Comparison of ENCODE assay signal across 8 cellular contexts in genomic region chr2:64453710-64454315, GRCh38. TPM values are rescaled to one million over a fixed set of nuclear protein-coding genes. Genes with fewer than 3 reads are reported as not detected.
DNase-seq lines count a peak whose midpoint lies in the region; ATAC-seq and TF ChIP-seq lines count a peak whose summit lies in the region.

Gene LGALSL (plus strand): TSS chr2:64454162. CDS start chr2:64454546, 384 bp downstream.

- H3K36me3 ChIP-seq in DND-41 (ENCODE audit: insufficient read depth, low read length) (no peaks in the 10 kb centered on the region), left lung (peaks cover 0 to 24% of the 10 kb centered on the region in 2 donors)

- peak within 1 kb of the TSS; percentile 50; the same call in 1 of the 2 replicates for H2AFZ ChIP-seq in DND-41 (ENCODE audit: low read depth, low read length)

- ATAC-seq in DND-41 (ENCODE audit: insufficient read depth, low read depth) (peak; percentile 71; the same call in 2 of the 3 replicates), GM19395 (IDR thresholded peaks at IDR 0.05; ENCODE audit: unreplicated experiment) (peak; percentile 63), HG03457 (IDR thresholded peaks at IDR 0.05; ENCODE audit: unreplicated experiment) (peak; percentile 37), SK-N-SH treated with all-trans-retinoic acid at 6 μM for 48 hours (peak; percentile 87), left lung (peak; percentile 92)

- no peaks in the 10 kb centered on the region for H3K9me3 ChIP-seq in DND-41 (ENCODE audit: insufficient read depth, low read length, severe bottlenecking)
- no peaks in the 10 kb centered on the region for H3K9me3 ChIP-seq in left lung

- no peaks in the 10 kb centered on the region for H3K9me3 Mint-ChIP-seq in stimulated activated naive CD8-positive, alpha-beta T cell treated with anti-CD3 and anti-CD28 coated beads, Interleukin-15, Interleukin-2, amounts not matched to agents 100 ng/mL and 50 ng/mL, for 24 hours

- no peaks in the 10 kb centered on the region for H3K36me3 Mint-ChIP-seq in stimulated activated naive CD8-positive, alpha-beta T cell treated with anti-CD3 and anti-CD28 coated beads, Interleukin-15, Interleukin-2, amounts not matched to agents 100 ng/mL and 50 ng/mL, for 24 hours (ENCODE audit: low read depth)

- peaks cover 58% of the 10 kb centered on the region for H3K27me3 ChIP-seq in DND-41 (ENCODE audit: insufficient read depth, low read length, poor library complexity)
- H3K27me3 ChIP-seq in left lung = peaks cover 0 to 13% of the 10 kb centered on the region in 2 donors

- 0 out of 2 replicates have a peak within 1 kb of the TSS, but pooled peaks have one; percentile 28 for H3K9ac ChIP-seq in DND-41 (ENCODE audit: low read depth, low read length)

- H3K27me3 Mint-ChIP-seq in stimulated activated naive CD8-positive, alpha-beta T cell treated with anti-CD3 and anti-CD28 coated beads, Interleukin-15, Interleukin-2, amounts not matched to agents 100 ng/mL and 50 ng/mL, for 24 hours = peaks cover 15% of the 10 kb centered on the region

- peak within 1 kb of the TSS in 1 of 2 experiments; percentile 50; a peak in 2 of 4 replicates for H3K4me3 ChIP-seq in DND-41 (ENCODE audit: low read depth in 1 of 2, low read length in 2 of 2)
- peak within 1 kb of the TSS; percentile 60 to 62 for H3K4me3 ChIP-seq in left lung

- H3K4me1 ChIP-seq in DND-41 (ENCODE audit: insufficient read depth, low read length) = peaks cover 3% of the 10 kb centered on the region; the same call in 1 of the 2 replicates
- H3K4me1 ChIP-seq in left lung = peaks cover 0 to 40% of the 10 kb centered on the region in 2 donors

- H3K4me3 Mint-ChIP-seq in stimulated activated naive CD8-positive, alpha-beta T cell treated with anti-CD3 and anti-CD28 coated beads, Interleukin-15, Interleukin-2, amounts not matched to agents 100 ng/mL and 50 ng/mL, for 24 hours = peak within 1 kb of the TSS; percentile 80

- DNase-seq in DND-41 = no peak
- DNase-seq in dedifferentiated amniotic fluid mesenchymal stem cell (ENCODE audit: extremely low spot score) = peak; percentile 26
- DNase-seq in left lung = peak; percentile 85 to 94
- DNase-seq in NCI-H1048 (lab: John Stamatoyannopoulos, UW) = no peak

- H3K79me2 ChIP-seq in DND-41 (ENCODE audit: insufficient read depth, low read length) = no peaks in the 10 kb centered on the region

- H4K20me1 ChIP-seq in DND-41 (ENCODE audit: insufficient read depth, low read length) = no peaks in the 10 kb centered on the region

- peak within 1 kb of the TSS; percentile 47 for H3K27ac Mint-ChIP-seq in stimulated activated naive CD8-positive, alpha-beta T cell treated with anti-CD3 and anti-CD28 coated beads, Interleukin-15, Interleukin-2, amounts not matched to agents 100 ng/mL and 50 ng/mL, for 24 hours

- peaks cover 7% of the 10 kb centered on the region for H3K4me1 Mint-ChIP-seq in stimulated activated naive CD8-positive, alpha-beta T cell treated with anti-CD3 and anti-CD28 coated beads, Interleukin-15, Interleukin-2, amounts not matched to agents 100 ng/mL and 50 ng/mL, for 24 hours (ENCODE audit: low read depth)

- H3K4me2 ChIP-seq in DND-41 (ENCODE audit: insufficient read depth, low read length) = peak within 1 kb of the TSS; percentile 65

- intact Hi-C loops in left lung (cut with DNase I) = no loop called here

- no peak within 1 kb of the TSS for H3K27ac ChIP-seq in DND-41 (ENCODE audit: low read length)
- peak within 1 kb of the TSS; percentile 90 to 93 for H3K27ac ChIP-seq in left lung

- no peak for TF ChIP-seq CTCF in DND-41 (IDR thresholded peaks at IDR 0.05; ENCODE audit: borderline replicate concordance, extremely low read depth, low read length, poor library complexity, severe bottlenecking)
- no peak for TF ChIP-seq CTCF in left lung (IDR thresholded peaks at IDR 0.05)

TF ChIP-seq in SK-N-SH treated with all-trans-retinoic acid at 6 μM for 48 hours, 23 proteins besides CTCF, POLR2A, EP300 and RAD21:
- TF ChIP-seq PPARA (CRISPR knock-in tag; IDR thresholded peaks at IDR 0.05; ENCODE audit: borderline replicate concordance) (no peak), ESRRG (CRISPR knock-in tag; IDR thresholded peaks at IDR 0.05) (no peak), CSDC2 (CRISPR knock-in tag; IDR thresholded peaks at IDR 0.05) (no peak), ZFP30 (CRISPR knock-in tag; IDR thresholded peaks at IDR 0.05) (no peak), ZC3H10 (CRISPR knock-in tag; IDR thresholded peaks at IDR 0.05) (no peak), GLIS3 (CRISPR knock-in tag; IDR thresholded peaks at IDR 0.05) (no peak), ISL1 (CRISPR knock-in tag; IDR thresholded peaks at IDR 0.05) (no peak), ZNF565 (CRISPR knock-in tag; conservative IDR thresholded peaks at IDR 0.05; ENCODE audit: low read depth) (no peak)

RNA-seq across cellular contexts. Expression of gene LGALSL, which starts in this region (rescaled TPM):
- total RNA-seq in left lung = 10 to 100 TPM; 33.5 to 34.1 TPM

Comparison
In these comparisons a context has a peak if more than half of its experiments do, and no peak if none do; other contexts are left out.
1. ATAC-seq: peak in every context shown above with its lines; median percentile 92 in left lung; 87 in SK-N-SH treated with all-trans-retinoic acid at 6 μM for 48 hours; 71 in DND-41; 63 in GM19395; 37 in HG03457.
2. DNase-seq: peak in dedifferentiated amniotic fluid mesenchymal stem cell (single experiment) and left lung (2 of 2); none in DND-41 (single experiment) and NCI-H1048 (single experiment).